9 cellular contexts compared by ENCODE assay signal in the genomic region with DNA sequence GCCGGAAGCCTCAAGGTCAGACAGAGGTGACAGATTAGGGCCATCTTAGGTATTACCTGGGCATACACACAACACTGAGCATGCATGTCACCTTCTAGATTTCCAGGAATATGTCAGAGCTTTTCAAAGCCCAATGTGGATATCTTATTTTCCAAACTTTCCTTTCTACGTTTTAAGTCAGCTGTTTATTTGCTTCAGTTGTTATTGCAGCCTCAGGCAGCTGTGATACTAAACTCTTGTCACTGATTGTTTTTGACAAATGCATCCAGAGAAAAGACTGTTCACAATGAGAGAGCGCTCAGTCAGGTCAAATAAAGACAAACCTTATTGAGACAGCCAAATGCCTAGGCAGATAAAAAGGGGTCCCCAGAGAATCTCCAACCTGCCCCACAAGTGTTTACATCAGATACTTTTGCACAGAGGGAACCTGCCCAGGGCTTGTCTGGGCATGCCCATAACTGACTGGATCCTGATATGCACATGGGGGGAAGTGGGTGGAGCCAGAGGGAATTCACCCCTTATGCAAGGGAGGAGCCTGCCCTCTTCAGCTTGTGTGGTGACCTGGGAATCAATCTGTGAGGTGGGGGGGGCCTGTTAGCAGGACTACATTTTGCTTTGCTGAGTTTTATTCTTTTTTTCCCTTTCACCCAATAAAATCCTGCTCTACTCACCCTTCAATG. TPM values are rescaled to one million over a fixed set of nuclear protein-coding genes. Genes with fewer than 3 reads are reported as not detected.
DNase-seq lines count a peak whose midpoint lies in the region; ATAC-seq and TF ChIP-seq lines count a peak whose summit lies in the region.
"Had no signal": no experiment of that assay in that cellular context is flagged by ENCODE, and none has a peak within 500 bp of the region (broad histone marks: within the 10 kb centered on the region; RNA-seq: fewer than 3 reads in every experiment).

No MANE protein-coding gene starts in this region.

- BruUV-seq in PC-3 (replicated peaks; lab: Mats Ljungman, UMichigan), result no TSS peak

- no peaks in the 10 kb centered on the region for H4K20me1 ChIP-seq in PC-3 (ENCODE audit: low read length)

- no peak overlapping the region for H3K4me2 ChIP-seq in PC-3 (ENCODE audit: low read length)

- no peaks in the 10 kb centered on the region for H3F3A ChIP-seq in PC-3 (ENCODE audit: low read length, unreplicated experiment)

- POLR2A ChIA-PET in PC-3 (lab: Charles Lee; ENCODE audit: unreplicated experiment), result no interaction called here

- H3K79me2 ChIP-seq in PC-3 (ENCODE audit: low read length), result no peaks in the 10 kb centered on the region

- CTCF ChIA-PET in PC-3 (lab: Charles Lee), result no interaction called here

- peak; percentile 83 for DNase-seq in activated CD4-positive, alpha-beta T cell treated with anti-CD3 and anti-CD28 coated beads, Interleukin-2, amount 10 ng/mL, durations not matched to agents 24 days and 14 days
- DNase-seq in activated CD4-positive, alpha-beta T cell treated with anti-CD3 and anti-CD28 coated beads, Interleukin-2, amount 50 U/mL, for 4 hours, result no peak
- no peak for DNase-seq in T-helper 17 cell
- DNase-seq in mucosa of descending colon, result no peak
- no peak for DNase-seq in NCI-H1930 (lab: John Stamatoyannopoulos, UW)
- no peak for DNase-seq in PC-3
- no peak for DNase-seq in epidermal melanocyte (ENCODE audit: insufficient read length, low spot score)

- peaks cover 10% of the 10 kb centered on the region for H3K4me1 Mint-ChIP-seq in activated CD4-positive, alpha-beta T cell treated with anti-CD3 and anti-CD28 coated beads, Interleukin-2, amount 10 ng/mL, durations not matched to agents 24 days and 14 days
- H3K4me1 Mint-ChIP-seq in T-helper 17 cell, result peaks cover 5% of the 10 kb centered on the region
- H3K4me1 Mint-ChIP-seq: B cell had no signal

- ATAC-seq in HG03342 (IDR thresholded peaks at IDR 0.05; ENCODE audit: unreplicated experiment) (peak; percentile 57), T-helper 17 cell (peak; percentile 47), mucosa of descending colon (peak; percentile 45), PC-3 (no peak)

- no peak overlapping the region for H2AFZ ChIP-seq in PC-3 (ENCODE audit: low read length)

- TF ChIP-seq CTCF in mucosa of descending colon (IDR thresholded peaks at IDR 0.05), result no peak
- no peak for TF ChIP-seq CTCF in PC-3 (conservative IDR thresholded peaks at IDR 0.05; ENCODE audit: low read depth, low read length)

- peaks cover 63% of the 10 kb centered on the region for H3K36me3 Mint-ChIP-seq in activated CD4-positive, alpha-beta T cell treated with anti-CD3 and anti-CD28 coated beads, Interleukin-2, amount 10 ng/mL, durations not matched to agents 24 days and 14 days (ENCODE audit: low read depth)
- peaks cover 3% of the 10 kb centered on the region for H3K36me3 Mint-ChIP-seq in T-helper 17 cell (ENCODE audit: low read depth)

- intact Hi-C loops in activated CD4-positive, alpha-beta T cell treated with anti-CD3 and anti-CD28 coated beads, Interleukin-2, amount 10 ng/mL, durations not matched to agents 24 days and 14 days (cut with micrococcal nuclease), result no loop called here
- intact Hi-C loops in mucosa of descending colon (cut with DNase I, micrococcal nuclease), result no loop called here
- intact Hi-C loops in PC-3 (cut with micrococcal nuclease), result no loop called here

- H3K27me3 ChIP-seq in PC-3 (ENCODE audit: low read length), result no peaks in the 10 kb centered on the region

- no peaks in the 10 kb centered on the region for H3K9me2 ChIP-seq in PC-3 (replicated peaks; ENCODE audit: low read length)

- H3K27me3 Mint-ChIP-seq in activated CD4-positive, alpha-beta T cell treated with anti-CD3 and anti-CD28 coated beads, Interleukin-2, amount 10 ng/mL, durations not matched to agents 24 days and 14 days, result no peaks in the 10 kb centered on the region
- no peaks in the 10 kb centered on the region for H3K27me3 Mint-ChIP-seq in T-helper 17 cell
- H3K27me3 Mint-ChIP-seq: B cell had no signal

- H3K9ac ChIP-seq in PC-3 (ENCODE audit: low read length), result no peak overlapping the region

- H3K36me3 ChIP-seq in mucosa of descending colon (ENCODE audit: low read depth) (no peaks in the 10 kb centered on the region), PC-3 (ENCODE audit: low read depth, low read length) (peaks cover 45% of the 10 kb centered on the region)

- no peak overlapping the region for H3K4me3 ChIP-seq in mucosa of descending colon
- H3K4me3 ChIP-seq in PC-3 (ENCODE audit: low read length), result no peak overlapping the region

- H3K27ac Mint-ChIP-seq in activated CD4-positive, alpha-beta T cell treated with anti-CD3 and anti-CD28 coated beads, Interleukin-2, amount 10 ng/mL, durations not matched to agents 24 days and 14 days, result peak overlapping the region; percentile 54
- H3K27ac Mint-ChIP-seq in T-helper 17 cell, result no peak overlapping the region
- H3K27ac Mint-ChIP-seq: B cell had no signal

- no peak overlapping the region for H3K4me3 Mint-ChIP-seq in activated CD4-positive, alpha-beta T cell treated with anti-CD3 and anti-CD28 coated beads, Interleukin-2, amount 10 ng/mL, durations not matched to agents 24 days and 14 days
- no peak overlapping the region for H3K4me3 Mint-ChIP-seq in T-helper 17 cell
- H3K4me3 Mint-ChIP-seq: B cell had no signal

- no peaks in the 10 kb centered on the region for H3K4me1 ChIP-seq in mucosa of descending colon (ENCODE audit: low read depth)
- no peaks in the 10 kb centered on the region for H3K4me1 ChIP-seq in PC-3 (ENCODE audit: insufficient read depth, low read length)

- H3K9me3 Mint-ChIP-seq in activated CD4-positive, alpha-beta T cell treated with anti-CD3 and anti-CD28 coated beads, Interleukin-2, amount 10 ng/mL, durations not matched to agents 24 days and 14 days, result peaks cover 6% of the 10 kb centered on the region

- no peak overlapping the region for H3K27ac ChIP-seq in PC-3 (ENCODE audit: low read length)

- H3K9me3 ChIP-seq in T-helper 17 cell (ENCODE audit: control insufficient read depth, low read length, poor library complexity, severe bottlenecking) (peaks cover 2% of the 10 kb centered on the region), mucosa of descending colon (peaks cover 38% of the 10 kb centered on the region), PC-3 (ENCODE audit: low read length) (peaks cover 7% of the 10 kb centered on the region)

RNA-seq across cellular contexts. Expression of gene MED4, which starts 28.5 kb away (rescaled TPM):
- 61.8 and 63.5 TPM in 2 replicates for total RNA-seq in activated CD4-positive, alpha-beta T cell treated with anti-CD3 and anti-CD28 coated beads, Interleukin-2, amount 10 ng/mL, durations not matched to agents 24 days and 14 days
- total RNA-seq in T-helper 17 cell (10 to 100 TPM; 47.4 to 62.5 TPM), mucosa of descending colon (10 to 100 TPM; 42.0 to 47.6 (median 43.6) TPM), PC-3 (2014; rRNA removed) (11.6 and 19.0 TPM in 2 replicates)

RNA-seq across cellular contexts. Expression of gene NUDT15, which starts 28.9 kb away (rescaled TPM):
- 18.2 and 19.1 TPM in 2 replicates for total RNA-seq in activated CD4-positive, alpha-beta T cell treated with anti-CD3 and anti-CD28 coated beads, Interleukin-2, amount 10 ng/mL, durations not matched to agents 24 days and 14 days
- total RNA-seq in T-helper 17 cell, result 10 to 100 TPM; 10.1 to 10.6 TPM
- 10 to 100 TPM; 17.9 to 25.4 (median 21.6) TPM for total RNA-seq in mucosa of descending colon
- total RNA-seq in PC-3 (2014; rRNA removed), result 22.2 and 27.0 TPM in 2 replicates
